ENCODE assay signal across 9 cellular contexts in the genomic region with DNA sequence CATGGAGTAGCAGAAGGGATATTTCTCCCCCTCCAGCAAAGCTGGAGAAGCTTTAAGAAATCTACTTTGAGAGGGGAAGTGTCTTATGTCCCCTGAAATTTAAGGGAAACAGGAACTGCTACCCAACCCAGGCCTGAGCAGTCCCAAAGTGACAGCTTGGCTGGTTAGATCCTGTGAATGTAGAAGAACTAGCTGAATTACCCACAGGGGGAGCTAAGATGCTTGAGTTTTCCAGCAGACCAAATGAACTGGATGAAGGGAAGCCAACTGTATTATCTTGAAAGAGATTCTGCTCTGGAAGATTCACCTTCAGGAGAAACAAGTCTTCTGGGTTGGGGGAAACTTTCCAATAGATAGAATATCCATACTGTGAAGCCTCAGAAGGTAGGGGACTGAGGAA.
DNase-seq lines count a peak whose midpoint lies in the region; ATAC-seq and TF ChIP-seq lines count a peak whose summit lies in the region.
"Had no signal": no experiment of that assay in that cellular context is flagged by ENCODE, and none has a peak within 500 bp of the region (broad histone marks: within the 10 kb centered on the region; RNA-seq: fewer than 3 reads in every experiment).

No MANE protein-coding gene starts in this region.

- no peak overlapping the region for H4K91ac ChIP-seq in mesenchymal stem cell (ENCODE audit: low read length)

- no peaks in the 10 kb centered on the region for H3K9me3 Mint-ChIP-seq in T-helper 2 cell treated with Interferon-gamma antibody and Interleukin-4, amounts not matched to agents 5 μg/mL and 100 μg/mL, for 36 hours

- TF ChIP-seq CTCF in GM12864 (IDR thresholded peaks at IDR 0.05; ENCODE audit: low read depth, low read length, missing control alignments) = peak; percentile 26

- no peak overlapping the region for H2BK120ac ChIP-seq in mesenchymal stem cell (ENCODE audit: low read depth, low read length)

- no peak overlapping the region for H3K9ac ChIP-seq in mesenchymal stem cell (ENCODE audit: low read length)
- H3K9ac ChIP-seq: parathyroid adenoma had no signal

- no peak overlapping the region for H2BK12ac ChIP-seq in mesenchymal stem cell (ENCODE audit: low read length in 2 of 2)

- H3K14ac ChIP-seq in mesenchymal stem cell (ENCODE audit: low read length in 2 of 2) = no peak overlapping the region

- H3K27me3 ChIP-seq in mesenchymal stem cell (ENCODE audit: control insufficient read depth in 1 of 2, insufficient read depth in 1 of 2, low read length in 2 of 2) = no peaks in the 10 kb centered on the region

- ATAC-seq in HG02885 (IDR thresholded peaks at IDR 0.05; ENCODE audit: poor library complexity, unreplicated experiment) (peak; percentile 87), HG03378 (IDR thresholded peaks at IDR 0.05; ENCODE audit: unreplicated experiment) (no peak)

- H3K4me3 ChIP-seq in GM12864 (ENCODE audit: low read depth, low read length) = no peak overlapping the region
- H3K4me3 ChIP-seq in mesenchymal stem cell (ENCODE audit: insufficient read depth in 1 of 2, low read depth in 1 of 2, low read length in 2 of 2) = no peak overlapping the region

- no peaks in the 10 kb centered on the region for H3K27me3 Mint-ChIP-seq in T-helper 2 cell treated with Interferon-gamma antibody and Interleukin-4, amounts not matched to agents 5 μg/mL and 100 μg/mL, for 36 hours (ENCODE audit: low read depth)

- no peak overlapping the region for H3K27ac ChIP-seq in mesenchymal stem cell (ENCODE audit: low read length, poor library complexity, severe bottlenecking)
- H3K27ac ChIP-seq: parathyroid adenoma had no signal

- no peak overlapping the region for H3K23ac ChIP-seq in mesenchymal stem cell (ENCODE audit: low read length in 2 of 2)

- DNase-seq in GM12864 (ENCODE audit: low read depth) (no peak), SW480 (ENCODE audit: low spot score) (peak; percentile 2), mesenchymal stem cell (peak; percentile 9), EL (no peak)
- DNase-seq in T-helper 2 cell treated with Interferon-gamma antibody and Interleukin-4, amounts not matched to agents 5 μg/mL and 100 μg/mL, for 36 hours (ENCODE audit: low spot score) = no peak
- DNase-seq in stimulated activated CD4-positive, alpha-beta T cell treated with anti-CD3 and anti-CD28 coated beads, Interleukin-4, amount 100 ng/mL, for 4 hours = no peak

- H3K36me3 Mint-ChIP-seq in T-helper 2 cell treated with Interferon-gamma antibody and Interleukin-4, amounts not matched to agents 5 μg/mL and 100 μg/mL, for 36 hours (ENCODE audit: low read depth) = no peaks in the 10 kb centered on the region

- no peaks in the 10 kb centered on the region for H3K9me3 ChIP-seq in mesenchymal stem cell (ENCODE audit: control insufficient read depth, low read length)

- H4K8ac ChIP-seq in mesenchymal stem cell (ENCODE audit: low read length) = no peak overlapping the region

- H3K4me1 ChIP-seq in mesenchymal stem cell (ENCODE audit: control insufficient read depth, insufficient read depth, low read depth, low read length) = no peaks in the 10 kb centered on the region
- H3K4me1 ChIP-seq: parathyroid adenoma had no signal

- H2BK15ac ChIP-seq in mesenchymal stem cell (ENCODE audit: low read depth, poor library complexity, severe bottlenecking) = no peak overlapping the region

- no peaks in the 10 kb centered on the region for H3K79me1 ChIP-seq in mesenchymal stem cell (replicated peaks; ENCODE audit: low read length, poor library complexity, severe bottlenecking)

- H3K4me2 ChIP-seq in mesenchymal stem cell (ENCODE audit: low read length, poor library complexity, severe bottlenecking) = no peak overlapping the region

- no peaks in the 10 kb centered on the region for H3K4me1 Mint-ChIP-seq in T-helper 2 cell treated with Interferon-gamma antibody and Interleukin-4, amounts not matched to agents 5 μg/mL and 100 μg/mL, for 36 hours (ENCODE audit: low read depth)

- H3K4me3 Mint-ChIP-seq in T-helper 2 cell treated with Interferon-gamma antibody and Interleukin-4, amounts not matched to agents 5 μg/mL and 100 μg/mL, for 36 hours = no peak overlapping the region

- no peak overlapping the region for H3K4ac ChIP-seq in mesenchymal stem cell (ENCODE audit: low read depth in 1 of 2, low read length in 2 of 2)

- no peaks in the 10 kb centered on the region for H3K36me3 ChIP-seq in mesenchymal stem cell (ENCODE audit: control insufficient read depth in 1 of 2, insufficient read depth in 2 of 2, low read depth in 1 of 2, low read length in 2 of 2)

- no peak overlapping the region for H3K18ac ChIP-seq in mesenchymal stem cell (ENCODE audit: low read depth in 1 of 2, low read length in 2 of 2)

- no peak overlapping the region for H2AK5ac ChIP-seq in mesenchymal stem cell (ENCODE audit: low read length, severe bottlenecking)

- H2BK5ac ChIP-seq in mesenchymal stem cell (ENCODE audit: low read depth, low read length, poor library complexity, severe bottlenecking) = no peak overlapping the region

- no peak overlapping the region for H2AFZ ChIP-seq in mesenchymal stem cell (ENCODE audit: low read depth, low read length)
- H2AFZ ChIP-seq: parathyroid adenoma had no signal

- H3K27ac Mint-ChIP-seq in T-helper 2 cell treated with Interferon-gamma antibody and Interleukin-4, amounts not matched to agents 5 μg/mL and 100 μg/mL, for 36 hours = no peak overlapping the region

Comparison
In these comparisons a context has a peak if more than half of its experiments do, and no peak if none do; other contexts are left out.
1. DNase-seq: peak in SW480 (single experiment) and mesenchymal stem cell (single experiment); none in GM12864 (single experiment), EL (single experiment), T-helper 2 cell treated with Interferon-gamma antibody and Interleukin-4, amounts not matched to agents 5 μg/mL and 100 μg/mL, for 36 hours (single experiment) and stimulated activated CD4-positive, alpha-beta T cell treated with anti-CD3 and anti-CD28 coated beads, Interleukin-4, amount 100 ng/mL, for 4 hours (0 of 2).